12 cellular contexts compared by ENCODE assay signal in the genomic region with DNA sequence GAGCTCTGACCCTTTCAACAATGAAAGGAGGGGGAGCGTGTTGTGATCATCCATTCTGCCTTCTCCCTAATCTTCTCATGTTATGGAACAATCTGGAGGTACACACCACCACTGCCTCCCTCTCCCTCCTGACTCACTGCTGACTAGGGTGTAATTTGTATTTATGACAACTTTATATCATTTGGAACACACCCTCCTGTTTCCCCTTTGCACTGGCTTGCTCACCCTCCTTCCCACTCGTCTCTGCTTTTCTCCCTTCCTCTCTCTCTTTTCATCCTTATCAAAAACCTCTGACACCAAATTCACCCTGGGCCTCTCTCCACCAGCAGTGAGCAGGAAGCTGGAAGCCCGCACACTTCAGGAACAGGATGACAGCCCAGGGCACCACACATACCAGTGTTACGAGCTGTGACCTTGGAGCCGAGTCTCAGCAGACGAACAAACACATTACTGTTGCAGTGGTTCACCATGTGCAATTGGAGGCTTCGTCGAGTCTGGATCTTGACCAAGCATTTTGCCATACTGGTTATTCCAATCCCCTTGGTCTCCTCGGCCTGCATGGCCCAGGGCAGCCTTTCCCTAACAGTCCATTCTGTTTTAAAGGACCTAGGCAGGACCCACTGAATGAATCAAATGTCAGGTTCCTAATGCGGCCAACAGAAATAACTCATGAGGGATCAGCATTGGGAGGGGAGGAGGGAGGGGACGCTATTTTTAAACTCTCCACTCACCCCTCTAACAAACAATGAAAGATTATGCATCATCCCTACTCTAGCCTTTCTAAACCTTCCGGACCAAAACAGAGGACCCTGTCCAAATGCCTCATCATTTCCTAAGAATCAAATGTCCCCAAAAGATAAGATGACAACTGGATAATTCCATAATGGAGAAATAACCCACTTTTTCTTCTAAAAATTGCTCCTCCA.
DNase-seq lines count a peak whose midpoint lies in the region; ATAC-seq and TF ChIP-seq lines count a peak whose summit lies in the region.
"Had no signal": no experiment of that assay in that cellular context is flagged by ENCODE, and none has a peak within 500 bp of the region (broad histone marks: within the 10 kb centered on the region; RNA-seq: fewer than 3 reads in every experiment).

No MANE protein-coding gene starts in this region.

- ATAC-seq in left lobe of liver: peak; percentile 44
- no peak for ATAC-seq in HG02759 (IDR thresholded peaks at IDR 0.05; ENCODE audit: unreplicated experiment)
- ATAC-seq: activated naive CD4-positive, alpha-beta T cell treated with anti-CD3 and anti-CD28 coated beads, Interleukin-2, amount 50 U/mL, for 72 hours had no signal

- TF ChIP-seq POLR2A in thyroid gland (IDR thresholded peaks at IDR 0.05): no peak

- H3K36me3 Mint-ChIP-seq in activated naive CD4-positive, alpha-beta T cell treated with anti-CD3 and anti-CD28 coated beads for 36 hours (ENCODE audit: low read depth): no peaks in the 10 kb centered on the region
- H3K36me3 Mint-ChIP-seq: activated naive CD4-positive, alpha-beta T cell treated with anti-CD3 and anti-CD28 coated beads, Interleukin-2, amount 50 U/mL, for 72 hours had no signal

- H3K27ac Mint-ChIP-seq in activated naive CD4-positive, alpha-beta T cell treated with anti-CD3 and anti-CD28 coated beads for 36 hours: no peak overlapping the region
- H3K27ac Mint-ChIP-seq: activated naive CD4-positive, alpha-beta T cell treated with anti-CD3 and anti-CD28 coated beads, Interleukin-2, amount 50 U/mL, for 72 hours had no signal

- no peaks in the 10 kb centered on the region for H3K27me3 ChIP-seq in thyroid gland
- H3K27me3 ChIP-seq: neutrophil had no signal

- CTCF ChIA-PET in activated naive CD4-positive, alpha-beta T cell treated with anti-CD3 and anti-CD28 coated beads for 36 hours (lab: Charles Lee): interaction anchor here (0.6 to 0.7 kb wide), 2 partner anchors 30 to 852 kb away, joined by 3 read pairs; no protein-coding TSS in a partner anchor

- no peaks in the 10 kb centered on the region for H3K36me3 ChIP-seq in thyroid gland
- H3K36me3 ChIP-seq: neutrophil had no signal

- intact Hi-C loops in thyroid gland (cut with DNase I): no loop called here
- intact Hi-C loops in activated naive CD4-positive, alpha-beta T cell treated with anti-CD3 and anti-CD28 coated beads for 36 hours (cut with micrococcal nuclease): no loop called here

- H3K4me3 Mint-ChIP-seq in activated naive CD4-positive, alpha-beta T cell treated with anti-CD3 and anti-CD28 coated beads for 36 hours: no peak overlapping the region

- no peaks in the 10 kb centered on the region for H3K4me1 Mint-ChIP-seq in activated naive CD4-positive, alpha-beta T cell treated with anti-CD3 and anti-CD28 coated beads for 36 hours (ENCODE audit: low read depth)

- H3K9me3 ChIP-seq in thyroid gland: no peaks in the 10 kb centered on the region
- H3K9me3 ChIP-seq: neutrophil had no signal

- H3K4me1 ChIP-seq in thyroid gland: peaks cover 7 to 12% of the 10 kb centered on the region in 2 donors

- 46 to 57% methylated on average over 12 of the region's 12 CpGs for WGBS in thyroid gland, 2 donors

- peak overlapping the region in 1 of 3 donors; percentile 37 for H3K27ac ChIP-seq in thyroid gland
- H3K27ac ChIP-seq: neutrophil had no signal

- peak; percentile 16 for DNase-seq in HuH-7.5 (ENCODE audit: low spot score)
- peak; percentile 63 for DNase-seq in dermis blood vessel endothelial cell
- DNase-seq in left lobe of liver (ENCODE audit: low spot score): no peak
- peak; percentile 54 to 73 for DNase-seq in thyroid gland
- DNase-seq in HUDEP-2 (lab: John Stamatoyannopoulos, UW; ENCODE audit: unreplicated experiment in 76 of 76): no peak
- DNase-seq in NCI-H187 (lab: John Stamatoyannopoulos, UW): no peak
- no peak for DNase-seq in activated naive CD4-positive, alpha-beta T cell treated with anti-CD3 and anti-CD28 coated beads for 36 hours
- DNase-seq: activated CD4-positive, alpha-beta T cell treated with anti-CD3 and anti-CD28 coated beads for 1 hour; NK-92 treated with Interleukin-12 subunit alpha and Interleukin-12 subunit beta, amount 100 ng/mL, for 24 hours had no signal

- TF ChIP-seq CTCF in thyroid gland (IDR thresholded peaks at IDR 0.05): no peak

- H3K4me3 ChIP-seq in thyroid gland (replicated peaks in 1 of 3): no peak overlapping the region

- no peaks in the 10 kb centered on the region for H3K27me3 Mint-ChIP-seq in activated naive CD4-positive, alpha-beta T cell treated with anti-CD3 and anti-CD28 coated beads for 36 hours (ENCODE audit: low read depth)

- no peaks in the 10 kb centered on the region for H3K9me3 Mint-ChIP-seq in activated naive CD4-positive, alpha-beta T cell treated with anti-CD3 and anti-CD28 coated beads for 36 hours
- H3K9me3 Mint-ChIP-seq: activated naive CD4-positive, alpha-beta T cell treated with anti-CD3 and anti-CD28 coated beads, Interleukin-2, amount 50 U/mL, for 72 hours had no signal

Comparison
In these comparisons a context has a peak if more than half of its experiments do, and no peak if none do; other contexts are left out.
1. DNase-seq: peak in HuH-7.5 (single experiment), dermis blood vessel endothelial cell (single experiment) and thyroid gland (2 of 2); none in left lobe of liver (single experiment), HUDEP-2 (0 of 76), NCI-H187 (0 of 2) and activated naive CD4-positive, alpha-beta T cell treated with anti-CD3 and anti-CD28 coated beads for 36 hours (single experiment).